1 cellular context compared by ENCODE assay signal in genomic region chr5:131796793-131797693, GRCh38.
TF ChIP-seq lines count a peak whose summit lies in the region.

TSS of gene FNIP1 (minus strand) at chr5:131797017. CDS start at chr5:131796921, 96 bp downstream.

TF ChIP-seq in HepG2, 621 proteins besides CTCF, POLR2A, EP300 and RAD21 (continued from another document and continues in another):
- TF ChIP-seq ZNF788 (CRISPR knock-in tag; IDR thresholded peaks at IDR 0.05; ENCODE audit: borderline replicate concordance) (peak; percentile 86), ZFP36L1 (CRISPR knock-in tag; IDR thresholded peaks at IDR 0.05) (peak; percentile 74), KDM4B (CRISPR knock-in tag; IDR thresholded peaks at IDR 0.05) (peak; percentile 35), ZNF816 (CRISPR knock-in tag; IDR thresholded peaks at IDR 0.05; ENCODE audit: borderline replicate concordance) (peak; percentile 93), FOXP1 (IDR thresholded peaks at IDR 0.05) (no peak), FOXP1 (CRISPR knock-in tag; IDR thresholded peaks at IDR 0.05) (0 out of 2 replicates have a peak, but pooled peaks have one; percentile 12), MED13 (CRISPR knock-in tag; IDR thresholded peaks at IDR 0.05) (peak; percentile 81), IRF9 (CRISPR knock-in tag; IDR thresholded peaks at IDR 0.05; ENCODE audit: borderline replicate concordance) (no peak), PPARG (CRISPR knock-in tag; conservative IDR thresholded peaks at IDR 0.05) (peak; percentile 45), ISL2 (CRISPR knock-in tag; IDR thresholded peaks at IDR 0.05) (peak; percentile 44), RCOR2 (CRISPR knock-in tag; IDR thresholded peaks at IDR 0.05) (0 out of 2 replicates have a peak, but pooled peaks have one; percentile 17), ZNF407 (CRISPR knock-in tag; IDR thresholded peaks at IDR 0.05; ENCODE audit: not compliant biosample characterization) (no peak), SNAPC4 (CRISPR knock-in tag; IDR thresholded peaks at IDR 0.05) (no peak; the same call in 1 of the 2 replicates), PLSCR1 (CRISPR knock-in tag; IDR thresholded peaks at IDR 0.05; ENCODE audit: borderline replicate concordance) (no peak; the same call in 1 of the 2 replicates), ZNF382 (CRISPR knock-in tag; IDR thresholded peaks at IDR 0.05; ENCODE audit: borderline replicate concordance) (no peak), YY1 (IDR thresholded peaks at IDR 0.05; ENCODE audit: insufficient read depth, insufficient replicate concordance, low read depth, low read length) (peak; percentile 71), PTBP1 (IDR thresholded peaks at IDR 0.05; ENCODE audit: low read depth, low read length, poor library complexity, severe bottlenecking) (peak; percentile 72), ZNF530 (CRISPR knock-in tag; IDR thresholded peaks at IDR 0.05; ENCODE audit: low read depth) (no peak), ZHX1 (CRISPR knock-in tag; IDR thresholded peaks at IDR 0.05; ENCODE audit: low read depth) (peak; percentile 24; the same call in 1 of the 2 replicates), DZIP1 (CRISPR knock-in tag; IDR thresholded peaks at IDR 0.05) (peak; percentile 72; the same call in 1 of the 2 replicates), ZNF639 (CRISPR knock-in tag; conservative IDR thresholded peaks at IDR 0.05) (no peak; the same call in 1 of the 2 replicates), ZNF598 (CRISPR knock-in tag; IDR thresholded peaks at IDR 0.05; ENCODE audit: borderline replicate concordance) (0 out of 2 replicates have a peak, but pooled peaks have one; percentile 38), SMAD1 (CRISPR knock-in tag; IDR thresholded peaks at IDR 0.05; ENCODE audit: borderline replicate concordance, low read depth) (peak; percentile 89), FOXA1 (IDR thresholded peaks at IDR 0.05) (no peak), FOXA1 (CRISPR knock-in tag; IDR thresholded peaks at IDR 0.05) (no peak), ZNF354B (CRISPR knock-in tag; IDR thresholded peaks at IDR 0.05) (no peak), ZNF775 (CRISPR knock-in tag; IDR thresholded peaks at IDR 0.05; ENCODE audit: borderline replicate concordance) (peak; percentile 79; the same call in 1 of the 2 replicates), ZNF704 (CRISPR knock-in tag; IDR thresholded peaks at IDR 0.05; ENCODE audit: borderline replicate concordance) (peak; percentile 78)
